19 cellular contexts compared by ENCODE assay signal in genomic region chr18:12036201-12036751, GRCh38. TPM values are rescaled to one million over a fixed set of nuclear protein-coding genes. Genes with fewer than 3 reads are reported as not detected.
"Had no signal": no experiment of that assay in that cellular context is flagged by ENCODE, and none has a peak within 500 bp of the region (broad histone marks: within the 10 kb centered on the region; RNA-seq: fewer than 3 reads in every experiment).

No MANE protein-coding gene starts in this region.

- H3K9me3 Mint-ChIP-seq: activated CD4-positive, alpha-beta T cell treated with anti-CD3 and anti-CD28 coated beads, Interleukin-2, amount 10 ng/mL, durations not matched to agents 7 days and 5 days; activated T-helper 17 cell treated with anti-CD3 and anti-CD28 coated beads, Interleukin-2, amount 50 U/mL, for 72 hours; immature natural killer cell; neural progenitor cell; stimulated activated naive B cell treated with anti-CD40 and anti-IgM and Interleukin-4, amounts not matched to agents 10 μg/mL and 1 μg/mL and 100 μg/mL, for 72 hours had no signal

- DNase-seq: activated CD4-positive, alpha-beta T cell treated with anti-CD3 and anti-CD28 coated beads, Interleukin-2, amount 10 ng/mL, durations not matched to agents 7 days and 5 days; activated naive CD4-positive, alpha-beta T cell treated with Interleukin-2 at 50 U/mL for 16 hours; anterior cingulate cortex; immature natural killer cell; left colon; stimulated activated CD4-positive, alpha-beta T cell treated with anti-CD3 and anti-CD28 coated beads, Interleukin-15, amount 100 ng/mL, for 24 hours; stimulated activated CD4-positive, alpha-beta T cell treated with anti-CD3 and anti-CD28 coated beads, Interleukin-4, amount 100 ng/mL, for 1 hour; stimulated activated naive B cell treated with anti-CD40 and anti-IgM and Interleukin-4, amounts not matched to agents 10 μg/mL and 1 μg/mL and 100 μg/mL, for 72 hours had no signal

- H3K4me1 Mint-ChIP-seq: activated T-helper 17 cell treated with anti-CD3 and anti-CD28 coated beads, Interleukin-2, amount 50 U/mL, for 72 hours; neural progenitor cell had no signal

- H3K4me3 ChIP-seq: breast epithelium, lung, neural progenitor cell, thyroid gland, vagina had no signal

- H3K36me3 ChIP-seq: breast epithelium, thyroid gland, vagina had no signal

- H3K27ac Mint-ChIP-seq: activated CD4-positive, alpha-beta T cell treated with anti-CD3 and anti-CD28 coated beads, Interleukin-2, amount 10 ng/mL, durations not matched to agents 7 days and 5 days; activated T-helper 17 cell treated with anti-CD3 and anti-CD28 coated beads, Interleukin-2, amount 50 U/mL, for 72 hours; immature natural killer cell; neural progenitor cell; stimulated activated naive B cell treated with anti-CD40 and anti-IgM and Interleukin-4, amounts not matched to agents 10 μg/mL and 1 μg/mL and 100 μg/mL, for 72 hours had no signal

- H3K27me3 ChIP-seq: breast epithelium, thyroid gland, vagina had no signal

- ATAC-seq: activated T-helper 17 cell treated with anti-CD3 and anti-CD28 coated beads, Interleukin-2, amount 50 U/mL, for 72 hours; left colon; stimulated activated naive B cell treated with anti-CD40 and anti-IgM and Interleukin-4, amounts not matched to agents 10 μg/mL and 1 μg/mL and 100 μg/mL, for 72 hours had no signal

- H3K4me3 Mint-ChIP-seq: activated CD4-positive, alpha-beta T cell treated with anti-CD3 and anti-CD28 coated beads, Interleukin-2, amount 10 ng/mL, durations not matched to agents 7 days and 5 days; activated T-helper 17 cell treated with anti-CD3 and anti-CD28 coated beads, Interleukin-2, amount 50 U/mL, for 72 hours; immature natural killer cell; neural progenitor cell; stimulated activated naive B cell treated with anti-CD40 and anti-IgM and Interleukin-4, amounts not matched to agents 10 μg/mL and 1 μg/mL and 100 μg/mL, for 72 hours had no signal

- H3K4me1 ChIP-seq: breast epithelium, neural progenitor cell had no signal

- H3K27ac ChIP-seq: breast epithelium, neural progenitor cell, parathyroid adenoma, vagina had no signal

- H3K36me3 Mint-ChIP-seq: immature natural killer cell; stimulated activated naive B cell treated with anti-CD40 and anti-IgM and Interleukin-4, amounts not matched to agents 10 μg/mL and 1 μg/mL and 100 μg/mL, for 72 hours had no signal

- H3K9me3 ChIP-seq: breast epithelium, thyroid gland, vagina had no signal

RNA-seq across cellular contexts. Expression of gene ANKRD62, which starts 57.4 kb away (rescaled TPM):
- total RNA-seq: activated CD4-positive, alpha-beta T cell treated with anti-CD3 and anti-CD28 coated beads, Interleukin-2, amount 10 ng/mL, durations not matched to agents 7 days and 5 days; activated T-helper 17 cell treated with anti-CD3 and anti-CD28 coated beads, Interleukin-2, amount 50 U/mL, for 72 hours; breast epithelium; fibroblast of lung; frontal cortex; renal cortical epithelial cell; skeletal muscle tissue had no signal
